Comparison of ENCODE assay signal across 21 cellular contexts in genomic region chr10:69097729-69098128, GRCh38. TPM values are rescaled to one million over a fixed set of nuclear protein-coding genes. Genes with fewer than 3 reads are reported as not detected.
DNase-seq lines count a peak whose midpoint lies in the region; ATAC-seq and TF ChIP-seq lines count a peak whose summit lies in the region.
"Had no signal": no experiment of that assay in that cellular context is flagged by ENCODE, and none has a peak within 500 bp of the region (broad histone marks: within the 10 kb centered on the region; RNA-seq: fewer than 3 reads in every experiment).

No MANE protein-coding gene starts in this region.

- POLR2A ChIA-PET in CD8-positive, alpha-beta memory T cell (lab: Charles Lee): no interaction called here

- peaks cover 7 to 77% (median 15%) of the 10 kb centered on the region in 3 donors for H3K36me3 Mint-ChIP-seq in CD8-positive, alpha-beta memory T cell

- H3K79me2 ChIP-seq in ACC112 (ENCODE audit: control insufficient read depth, insufficient read depth, low read length, unreplicated experiment): peaks cover 82% of the 10 kb centered on the region

- peaks cover 52 to 78% (median 63%) of the 10 kb centered on the region in 3 donors for H3K4me1 Mint-ChIP-seq in CD8-positive, alpha-beta memory T cell

- H3K9me3 ChIP-seq in CD8-positive, alpha-beta memory T cell (ENCODE audit: low read length): no peaks in the 10 kb centered on the region
- H3K9me3 ChIP-seq in MG63: no peaks in the 10 kb centered on the region
- H3K9me3 ChIP-seq in psoas muscle: no peaks in the 10 kb centered on the region

- H3K4me1 ChIP-seq in ACC112 (ENCODE audit: control insufficient read depth, insufficient read depth, low read length, unreplicated experiment) (peaks cover 22% of the 10 kb centered on the region), psoas muscle (peaks cover 4% of the 10 kb centered on the region)
- H3K4me1 ChIP-seq in CD8-positive, alpha-beta memory T cell (ENCODE audit: insufficient read depth, low read length): peaks cover 26% of the 10 kb centered on the region

- H3K27me3 Mint-ChIP-seq in CD8-positive, alpha-beta memory T cell: no peaks in the 10 kb centered on the region

- no peak for TF ChIP-seq CTCF in fibroblast of the aortic adventitia (IDR thresholded peaks at IDR 0.05; ENCODE audit: insufficient read depth, low read length)
- no peak for TF ChIP-seq CTCF in psoas muscle (IDR thresholded peaks at IDR 0.05)

- DNase-seq in CD8-positive, alpha-beta memory T cell: no peak
- DNase-seq in amniotic epithelial cell (ENCODE audit: low read depth) (peak; percentile 55), fibroblast of the aortic adventitia (ENCODE audit: low read depth) (peak; percentile 49), MG63 (no peak), psoas muscle (no peak), left cardiac atrium (no peak)
- DNase-seq: ACHN, C1 segment of cervical spinal cord, DMS79 treated with DMSO at 0.1 percent for 48 hours, H9, KBM-7, MV-4-11, NCI-H1417, NCI-H187, NCI-H2227 treated with DMSO at 0.1 percent for 48 hours, NCI-H510A treated with DMSO at 0.1 percent for 48 hours, NCI-H774, OCI-M1, Right ventricle myocardium superior had no signal

- no peaks in the 10 kb centered on the region for H3K27me3 ChIP-seq in ACC112 (ENCODE audit: insufficient read depth, low read length)
- H3K27me3 ChIP-seq in CD8-positive, alpha-beta memory T cell (ENCODE audit: insufficient read depth, low read length, poor library complexity, severe bottlenecking): no peaks in the 10 kb centered on the region
- no peaks in the 10 kb centered on the region for H3K27me3 ChIP-seq in MG63
- no peaks in the 10 kb centered on the region for H3K27me3 ChIP-seq in psoas muscle (ENCODE audit: insufficient read depth in 3 of 3, low read length in 2 of 3)

- H2AFZ ChIP-seq in ACC112 (ENCODE audit: low read length, unreplicated experiment): no peak overlapping the region

- 69 to 79% (median 75%) methylated on average over 4 of the region's 4 CpGs for WGBS in psoas muscle, 3 donors

- H3K36me3 ChIP-seq in ACC112 (ENCODE audit: insufficient read depth, low read length) (peaks cover 30% of the 10 kb centered on the region), MG63 (no peaks in the 10 kb centered on the region), psoas muscle (ENCODE audit: insufficient read depth in 1 of 2, low read depth in 1 of 2) (no peaks in the 10 kb centered on the region)
- peaks cover 10% of the 10 kb centered on the region for H3K36me3 ChIP-seq in CD8-positive, alpha-beta memory T cell (ENCODE audit: insufficient read depth, low read length)

- H3K4me3 ChIP-seq in ACC112 (ENCODE audit: low read depth, low read length): no peak overlapping the region
- no peak overlapping the region for H3K4me3 ChIP-seq in CD8-positive, alpha-beta memory T cell (ENCODE audit: low read length)
- H3K4me3 ChIP-seq in fibroblast of the aortic adventitia (ENCODE audit: low read depth, low read length): no peak overlapping the region
- no peak overlapping the region for H3K4me3 ChIP-seq in MG63
- no peak overlapping the region for H3K4me3 ChIP-seq in psoas muscle

- no peak overlapping the region for H3K4me3 Mint-ChIP-seq in CD8-positive, alpha-beta memory T cell
- H3K4me3 Mint-ChIP-seq: H9 had no signal

- intact Hi-C loops in psoas muscle (cut with DNase I): no loop called here
- intact Hi-C loops in left cardiac atrium (cut with DNase I): loop anchor here in 1 of 2 donors (10.0 kb wide), 1 partner anchor 93 kb away; no protein-coding TSS in a partner anchor

- peak overlapping the region; percentile 4; the same call in 1 of the 2 replicates for H3K27ac ChIP-seq in ACC112 (ENCODE audit: low read depth, low read length)
- H3K27ac ChIP-seq in CD8-positive, alpha-beta memory T cell (ENCODE audit: low read depth, low read length): no peak overlapping the region
- H3K27ac ChIP-seq in psoas muscle: no peak overlapping the region

- CTCF ChIA-PET in CD8-positive, alpha-beta memory T cell (lab: Charles Lee): interaction anchor here (7.2 kb wide), 1 partner anchor 93 kb away, joined by 91 read pairs; no protein-coding TSS in a partner anchor

- no peaks in the 10 kb centered on the region for H3K9me3 Mint-ChIP-seq in CD8-positive, alpha-beta memory T cell
- H3K9me3 Mint-ChIP-seq: H9 had no signal

- peak overlapping the region in 5 of 8 donors; percentile 48 to 85 (median 66) for H3K27ac Mint-ChIP-seq in CD8-positive, alpha-beta memory T cell

- no peak for ATAC-seq in psoas muscle
- no peak for ATAC-seq in left cardiac atrium
- ATAC-seq: HepG2 had no signal

RNA-seq across cellular contexts. Expression of gene SRGN, which starts 9.8 kb away (rescaled TPM):
- total RNA-seq in CD8-positive, alpha-beta memory T cell: 100 to 1,000 TPM; 659 to 662 TPM
- polyA plus RNA-seq in CD8-positive, alpha-beta memory T cell: 274 TPM
- total RNA-seq in fibroblast of the aortic adventitia (ENCODE audit: low replicate concordance) (65.8 and 127 TPM in 2 replicates), psoas muscle (10 to 100 TPM; 27.8 to 43.4 (median 30.5) TPM), left cardiac atrium (100 to 1,000 TPM in 1 of 2 donors, 10 to 100 TPM in 1; 89.7 to 121 TPM)
- 10.2 and 19.6 TPM in 2 replicates for total RNA-seq in MG63 (2014; rRNA removed; shearing (Covaris generic); ENCODE audit: low replicate concordance)
- 10 to 100 TPM; 30.2 to 54.0 (median 33.2) TPM for polyA plus RNA-seq in psoas muscle
- total RNA-seq: H9 had no signal
- polyA plus RNA-seq: HepG2 had no signal

RNA-seq across cellular contexts. Expression of gene VPS26A, which starts 26.2 kb away (rescaled TPM):
- total RNA-seq in CD8-positive, alpha-beta memory T cell: 10 to 100 TPM; 44.8 to 46.7 TPM
- polyA plus RNA-seq in CD8-positive, alpha-beta memory T cell: 38.6 TPM
- total RNA-seq in fibroblast of the aortic adventitia (ENCODE audit: low replicate concordance) (49.2 and 54.9 TPM in 2 replicates), psoas muscle (10 to 100 TPM; 25.2 to 41.1 (median 39.2) TPM), left cardiac atrium (10 to 100 TPM; 33.2 to 35.7 TPM)
- 19.0 and 22.3 TPM in 2 replicates for total RNA-seq in MG63 (2014; rRNA removed; shearing (Covaris generic); ENCODE audit: low replicate concordance)
- 10 to 100 TPM; 23.4 to 62.8 (median 36.5) TPM for polyA plus RNA-seq in psoas muscle

Comparison
In these comparisons a context has a peak if more than half of its experiments do, and no peak if none do; other contexts are left out.
1. DNase-seq: peak in amniotic epithelial cell (single experiment) and fibroblast of the aortic adventitia (single experiment); none in CD8-positive, alpha-beta memory T cell (0 of 5), MG63 (single experiment), psoas muscle (0 of 2) and left cardiac atrium (single experiment).